ENCODE assay signal across 26 cellular contexts in the genomic region with DNA sequence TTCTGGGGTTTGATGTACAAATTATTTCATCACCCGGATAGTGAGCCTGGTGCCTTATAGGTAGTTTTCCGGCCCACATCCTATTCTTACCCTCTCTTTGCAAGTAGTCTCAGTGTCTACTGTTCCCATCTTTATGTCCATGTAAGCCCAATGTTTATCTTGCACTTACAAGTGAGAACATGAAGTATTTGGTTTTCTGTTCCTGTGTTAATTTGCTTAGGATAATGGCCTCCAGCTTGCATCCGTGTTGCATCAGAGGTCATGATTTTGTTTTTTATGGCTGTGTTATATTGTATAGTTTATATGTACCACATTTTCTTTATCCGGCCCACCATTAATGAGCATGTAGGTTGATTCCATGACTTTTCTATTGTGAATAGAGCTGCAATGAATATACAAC.
DNase-seq lines count a peak whose midpoint lies in the region; ATAC-seq, FAIRE-seq and TF ChIP-seq lines count a peak whose summit lies in the region.
"Had no signal": no experiment of that assay in that cellular context is flagged by ENCODE, and none has a peak within 500 bp of the region (broad histone marks: within the 10 kb centered on the region; RNA-seq: fewer than 3 reads in every experiment).

No MANE protein-coding gene starts in this region.

- no peak for ATAC-seq in omental fat pad (ENCODE audit: low FRiP score)
- ATAC-seq: A549, GM12878, PC-3 had no signal

- peak; percentile 84 for DNase-seq in DMS53 treated with DMSO at 0.1 percent for 48 hours (lab: John Stamatoyannopoulos, UW; ENCODE audit: unreplicated experiment)
- DNase-seq in NCI-H774 (lab: John Stamatoyannopoulos, UW) = peak; percentile 5
- peak; percentile 58 for DNase-seq in bronchial epithelial cell (ENCODE audit: low read depth)
- DNase-seq in omental fat pad (ENCODE audit: low spot score) = no peak
- no peak for DNase-seq in GM19239 (ENCODE audit: insufficient read length, low spot score)
- DNase-seq in ecto neural progenitor cell (ENCODE audit: low spot score) = no peak
- DNase-seq: C1 segment of cervical spinal cord; CD4-positive, alpha-beta memory T cell; COR-L47; DMS79; EL; GDM1; Karpas-422; MV-4-11; NCI-H1105; NCI-H1436 treated with DMSO at 0.1 percent for 48 hours; NCI-H187 treated with DMSO at 0.1 percent for 48 hours; NCI-H446; NK-92 treated with Interleukin-12 subunit alpha and Interleukin-12 subunit beta, amount 100 ng/mL, for 24 hours; PC-3; Right ventricle myocardium superior; T-helper 1 cell had no signal

- TF ChIP-seq CTCF in 22Rv1 (IDR thresholded peaks at IDR 0.05) = no peak
- no peak for TF ChIP-seq CTCF in bronchial epithelial cell (IDR thresholded peaks at IDR 0.05; ENCODE audit: insufficient read depth, low read length, severe bottlenecking)
- TF ChIP-seq CTCF in omental fat pad (IDR thresholded peaks at IDR 0.05) = no peak

- H3K27ac ChIP-seq in 22Rv1 = peak overlapping the region; percentile 50
- H3K27ac ChIP-seq: A549, HL-60 had no signal

- no peaks in the 10 kb centered on the region for H3K36me3 ChIP-seq in bronchial epithelial cell (ENCODE audit: control insufficient read depth, insufficient read depth, low read length)

- no peaks in the 10 kb centered on the region for H3K27me3 ChIP-seq in bronchial epithelial cell (ENCODE audit: control insufficient read depth, insufficient read depth, low read length)

- H3K4me3 ChIP-seq in bronchial epithelial cell (ENCODE audit: low read depth, low read length) = no peak overlapping the region
- H3K4me3 ChIP-seq: A549, GM12878 had no signal

- FAIRE-seq in bronchial epithelial cell (lab: Jason Lieb, UNC) (no peak), GM19239 (lab: Jason Lieb, UNC) (no peak)
- FAIRE-seq: A549, GM12878 had no signal

Comparison
In these comparisons a context has a peak if more than half of its experiments do, and no peak if none do; other contexts are left out.
1. DNase-seq: peak in DMS53 treated with DMSO at 0.1 percent for 48 hours (single experiment), NCI-H774 (single experiment) and bronchial epithelial cell (single experiment); none in omental fat pad (single experiment), GM19239 (single experiment) and ecto neural progenitor cell (single experiment).